ENCODE assay signal across 17 cellular contexts in genomic region chr4:71212216-71212615, GRCh38.
"Had no signal": no experiment of that assay in that cellular context is flagged by ENCODE, and none has a peak within 500 bp of the region (broad histone marks: within the 10 kb centered on the region; RNA-seq: fewer than 3 reads in every experiment).

No MANE protein-coding gene starts in this region.

- H3K27ac Mint-ChIP-seq: activated naive CD4-positive, alpha-beta T cell treated with anti-CD3 and anti-CD28 coated beads for 36 hours; endodermal cell; T-cell had no signal

- H3K4me1 Mint-ChIP-seq: T-cell had no signal

- H3K36me3 Mint-ChIP-seq: brain; naive thymus-derived CD4-positive, alpha-beta T cell; T-cell had no signal

- H3K27me3 Mint-ChIP-seq: brain, T-cell had no signal

- H3K4me3 Mint-ChIP-seq: activated naive CD4-positive, alpha-beta T cell treated with anti-CD3 and anti-CD28 coated beads for 36 hours; endodermal cell; naive thymus-derived CD4-positive, alpha-beta T cell; T-cell had no signal

- H3K9me3 Mint-ChIP-seq: activated naive CD4-positive, alpha-beta T cell treated with anti-CD3 and anti-CD28 coated beads for 36 hours; endodermal cell had no signal

- DNase-seq: activated CD4-positive, alpha-beta T cell treated with anti-CD3 and anti-CD28 coated beads for 48 hours; activated naive CD4-positive, alpha-beta T cell treated with anti-CD3 and anti-CD28 coated beads for 36 hours; adrenal gland; endodermal cell; foreskin fibroblast; head of caudate nucleus; islet precursor cell; lower lobe of right lung; naive thymus-derived CD4-positive, alpha-beta T cell; sigmoid colon; stimulated activated CD4-positive, alpha-beta T cell treated with anti-CD3 and anti-CD28 coated beads, Interleukin-12 subunit alpha, Interleukin-12 subunit beta, amount 100 ng/mL, for 4 hours; stimulated activated naive CD4-positive, alpha-beta T cell; substantia nigra; T-cell; T1000; trophoblast cell had no signal

- ATAC-seq: lower lobe of right lung; naive thymus-derived CD4-positive, alpha-beta T cell; T-cell had no signal
